Comparison of ENCODE assay signal across 32 cellular contexts in genomic region chr5:128109766-128110165, GRCh38.
"Had no signal": no experiment of that assay in that cellular context is flagged by ENCODE, and none has a peak within 500 bp of the region (broad histone marks: within the 10 kb centered on the region; RNA-seq: fewer than 3 reads in every experiment).

No MANE protein-coding gene starts in this region.

- FAIRE-seq: astrocyte, TTC549 had no signal

- DNase-seq: activated B cell treated with CpG ODN at 0.5 μM for 24 hours; activated CD4-positive, alpha-beta memory T cell treated with anti-CD3 and anti-CD28 coated beads for 36 hours; activated CD4-positive, alpha-beta T cell treated with anti-CD3 and anti-CD28 coated beads for 4 hours; activated CD4-positive, alpha-beta T cell treated with anti-CD3 and anti-CD28 coated beads, Interleukin-2, amount 10 ng/mL, durations not matched to agents 24 days and 14 days; activated CD4-positive, alpha-beta T cell treated with anti-CD3 and anti-CD28 coated beads, Interleukin-2, amount 50 U/mL, for 1 hour; activated CD4-positive, alpha-beta T cell treated with anti-CD3 and anti-CD28 coated beads, Interleukin-2, amount 50 U/mL, for 4 hours; activated CD4-positive, CD25-positive, alpha-beta regulatory T cell treated with anti-CD3 and anti-CD28 coated beads, Interleukin-2, amount 50 U/mL, for 72 hours; activated CD8-positive, alpha-beta memory T cell treated with anti-CD3 and anti-CD28 coated beads, Interleukin-2, amount 50 U/mL, for 4 hours; activated CD8-positive, alpha-beta T cell treated with anti-CD3 and anti-CD28 coated beads for 36 hours; activated effector memory CD4-positive, alpha-beta T cell treated with anti-CD3 and anti-CD28 coated beads, Interleukin-2, amount 50 U/mL, for 16 hours; activated gamma-delta T cell treated with Interleukin-2 at 50 U/mL for 16 hours; activated naive CD4-positive, alpha-beta T cell treated with anti-CD3 and anti-CD28 coated beads for 36 hours; activated naive CD4-positive, alpha-beta T cell treated with anti-CD3 and anti-CD28 coated beads, Interleukin-2, amount 50 U/mL, for 16 hours; activated naive CD8-positive, alpha-beta T cell treated with anti-CD3 and anti-CD28 coated beads for 36 hours; activated T-cell treated with anti-CD3 and anti-CD28 coated beads for 4 hours; activated T-cell treated with anti-CD3 and anti-CD28 coated beads, Interleukin-2, amount 50 U/mL, for 1 hour; activated T-cell treated with anti-CD3 and anti-CD28 coated beads, Interleukin-2, amount 50 U/mL, for 4 hours; activated T-cell treated with anti-CD3 and anti-CD28 coated beads, Interleukin-2, amount 50 U/mL, for 72 hours; adrenal gland; amniotic stem cell; aorta; body of pancreas; brain microvascular endothelial cell; T-helper 1 cell; T-helper 2 cell; T-helper 9 cell had no signal

- H3K27me3 ChIP-seq: adrenal gland, body of pancreas, brain microvascular endothelial cell, breast epithelium, cardiac muscle cell had no signal

- H3K36me3 ChIP-seq: brain microvascular endothelial cell, breast epithelium had no signal

- ATAC-seq: activated CD8-positive, alpha-beta T cell treated with anti-CD3 and anti-CD28 coated beads for 36 hours; activated naive CD4-positive, alpha-beta T cell treated with anti-CD3 and anti-CD28 coated beads, Interleukin-2, amount 50 U/mL, for 72 hours; activated T-cell treated with anti-CD3 and anti-CD28 coated beads, Interleukin-2, amount 50 U/mL, for 4 hours; activated T-cell treated with anti-CD3 and anti-CD28 coated beads, Interleukin-2, amount 50 U/mL, for 72 hours; activated T-helper 17 cell treated with anti-CD3 and anti-CD28 coated beads, Interleukin-2, amount 50 U/mL, for 72 hours; body of pancreas had no signal

- H3K4me3 ChIP-seq: adrenal gland, body of pancreas, breast epithelium, cardiac muscle cell had no signal
